8 cellular contexts compared by ENCODE assay signal in genomic region chr17:77465358-77466041, GRCh38.
A peak's percentile ranks its signal among the peaks of the same experiment; 100 is the strongest.
DNase-seq lines count a peak whose midpoint lies in the region; ATAC-seq and TF ChIP-seq lines count a peak whose summit lies in the region.

No MANE protein-coding gene starts in this region.

- H3K4me3 Mint-ChIP-seq in activated naive CD8-positive, alpha-beta T cell treated with anti-CD3 and anti-CD28 coated beads, Interleukin-2, amount 50 U/mL, for 24 hours: peak overlapping the region; percentile 70

- H3K4me1 ChIP-seq in SK-N-SH (ENCODE audit: control insufficient read depth in 1 of 2, insufficient read depth in 2 of 2, low read depth in 1 of 2, low read length in 1 of 2): peaks cover 20 to 23% of the 10 kb centered on the region in 2 experiments; a peak in 3 of 4 replicates

- DNase-seq in SK-N-SH (no peak), iPS-NIHi11 (ENCODE audit: low spot score) (peak; percentile 55), amniotic stem cell (lab: John Stamatoyannopoulos, UW) (no peak), NCI-H187 treated with DMSO at 0.1 percent for 48 hours (lab: John Stamatoyannopoulos, UW) (no peak)
- DNase-seq in activated naive CD8-positive, alpha-beta T cell treated with anti-CD3 and anti-CD28 coated beads, Interleukin-2, amount 50 U/mL, for 24 hours: peak; percentile 79
- DNase-seq in stimulated activated CD8-positive, alpha-beta memory T cell treated with anti-CD3 and anti-CD28 coated beads, Interleukin-12 subunit alpha, Interleukin-12 subunit beta, amount 100 ng/mL, for 24 hours (ENCODE audit: extremely low read depth): peak; percentile 58

- no peaks in the 10 kb centered on the region for H3K27me3 ChIP-seq in SK-N-SH (ENCODE audit: insufficient read depth)

- H3K4me2 ChIP-seq in SK-N-SH: peak overlapping the region; percentile 60; the same call in 1 of the 2 replicates

- H3K9me3 ChIP-seq in SK-N-SH: no peaks in the 10 kb centered on the region

- H3K27ac ChIP-seq in SK-N-SH (ENCODE audit: low read depth in 2 of 2, low read length in 1 of 2): peak overlapping the region in 1 of 2 experiments; percentile 38; a peak in 2 of 4 replicates

- peak overlapping the region; percentile 90 for H3K27ac Mint-ChIP-seq in activated naive CD8-positive, alpha-beta T cell treated with anti-CD3 and anti-CD28 coated beads, Interleukin-2, amount 50 U/mL, for 24 hours

- H4K20me1 ChIP-seq in SK-N-SH (ENCODE audit: insufficient read depth): peaks cover 68% of the 10 kb centered on the region

- peaks cover 8% of the 10 kb centered on the region for H3K9me3 Mint-ChIP-seq in activated naive CD8-positive, alpha-beta T cell treated with anti-CD3 and anti-CD28 coated beads, Interleukin-2, amount 50 U/mL, for 24 hours

- H3K9me2 ChIP-seq in SK-N-SH: no peaks in the 10 kb centered on the region

- H2AFZ ChIP-seq in SK-N-SH (ENCODE audit: low read depth): no peak overlapping the region

- peaks cover 53% of the 10 kb centered on the region for H3K36me3 Mint-ChIP-seq in activated naive CD8-positive, alpha-beta T cell treated with anti-CD3 and anti-CD28 coated beads, Interleukin-2, amount 50 U/mL, for 24 hours (ENCODE audit: low read depth)

- no peak for TF ChIP-seq EP300 in SK-N-SH (IDR thresholded peaks at IDR 0.05; ENCODE audit: borderline replicate concordance in 1 of 2, low read depth in 1 of 2, low read length in 1 of 2)

- ATAC-seq in GM18870 (IDR thresholded peaks at IDR 0.05; ENCODE audit: unreplicated experiment) (peak; percentile 43), HG03095 (IDR thresholded peaks at IDR 0.05; ENCODE audit: unreplicated experiment) (peak; percentile 50)
- peak; percentile 86 for ATAC-seq in activated naive CD8-positive, alpha-beta T cell treated with anti-CD3 and anti-CD28 coated beads, Interleukin-2, amount 50 U/mL, for 24 hours

- H3K27me3 Mint-ChIP-seq in activated naive CD8-positive, alpha-beta T cell treated with anti-CD3 and anti-CD28 coated beads, Interleukin-2, amount 50 U/mL, for 24 hours: no peaks in the 10 kb centered on the region

- POLR2A ChIA-PET in SK-N-SH (lab: Yijun Ruan, JAX): interaction anchor here (1.7 kb wide), 1 partner anchor 14 kb away, joined by 6 read pairs; no protein-coding TSS in a partner anchor

- peaks cover 96% of the 10 kb centered on the region for H3K79me2 ChIP-seq in SK-N-SH (ENCODE audit: insufficient read depth)

- peaks cover 85% of the 10 kb centered on the region for H3K4me1 Mint-ChIP-seq in activated naive CD8-positive, alpha-beta T cell treated with anti-CD3 and anti-CD28 coated beads, Interleukin-2, amount 50 U/mL, for 24 hours

- CTCF ChIA-PET in SK-N-SH (lab: Yijun Ruan, JAX): interaction anchor here (1.0 to 1.2 kb wide), 4 partner anchors 15 to 36 kb away, joined by 3 read pairs; no protein-coding TSS in a partner anchor

- WGBS in SK-N-SH (ENCODE audit: low lambda C conversion rate): 71% methylated on average over 13 of the region's 13 CpGs

- H3K9ac ChIP-seq in SK-N-SH: no peak overlapping the region

- peaks cover 4% of the 10 kb centered on the region for H3F3A ChIP-seq in SK-N-SH (replicated peaks; ENCODE audit: insufficient read depth)

- H3K4me3 ChIP-seq in SK-N-SH (ENCODE audit: low read depth in 2 of 2, low read length in 1 of 2): no peak overlapping the region

- TF ChIP-seq CTCF in SK-N-SH (IDR thresholded peaks at IDR 0.05): no peak

- no peaks in the 10 kb centered on the region for H3K36me3 ChIP-seq in SK-N-SH (replicated peaks in 1 of 2; ENCODE audit: control insufficient read depth in 1 of 2, insufficient read depth in 2 of 2, low read length in 1 of 2)

- no peak for TF ChIP-seq RAD21 in SK-N-SH (IDR thresholded peaks at IDR 0.05; ENCODE audit: low read length)

TF ChIP-seq in SK-N-SH, 30 proteins besides CTCF, POLR2A, EP300 and RAD21:
- TF ChIP-seq USF2 (IDR thresholded peaks at IDR 0.05; ENCODE audit: borderline replicate concordance, low read depth, low read length) (no peak), NRF1 (IDR thresholded peaks at IDR 0.05; ENCODE audit: low read depth, low read length) (no peak), IRF3 (IDR thresholded peaks at IDR 0.05; ENCODE audit: low read depth, low read length) (no peak), JUND (IDR thresholded peaks at IDR 0.05) (no peak), POLR2AphosphoS5 (IDR thresholded peaks at IDR 0.05; ENCODE audit: low read depth, low read length) (no peak), PBX3 (IDR thresholded peaks at IDR 0.05) (no peak), TEAD4 (IDR thresholded peaks at IDR 0.05; ENCODE audit: borderline replicate concordance, insufficient read depth) (no peak), USF1 (IDR thresholded peaks at IDR 0.05; ENCODE audit: borderline replicate concordance, low read depth) (no peak), GABPA (IDR thresholded peaks at IDR 0.05; ENCODE audit: low read depth) (no peak), YY1 (IDR thresholded peaks at IDR 0.05; ENCODE audit: low read depth) (no peak), SIN3A (IDR thresholded peaks at IDR 0.05; ENCODE audit: borderline replicate concordance, low read depth, low read length) (no peak), REST (IDR thresholded peaks at IDR 0.05; ENCODE audit: low read depth, low read length) (no peak), MEF2A (IDR thresholded peaks at IDR 0.05; ENCODE audit: borderline replicate concordance, low read depth) (no peak)

Comparison
In these comparisons a context has a peak if more than half of its experiments do, and no peak if none do; other contexts are left out.
1. DNase-seq: peak in activated naive CD8-positive, alpha-beta T cell treated with anti-CD3 and anti-CD28 coated beads, Interleukin-2, amount 50 U/mL, for 24 hours (single experiment), iPS-NIHi11 (single experiment) and stimulated activated CD8-positive, alpha-beta memory T cell treated with anti-CD3 and anti-CD28 coated beads, Interleukin-12 subunit alpha, Interleukin-12 subunit beta, amount 100 ng/mL, for 24 hours (single experiment); none in SK-N-SH (single experiment), amniotic stem cell (single experiment) and NCI-H187 treated with DMSO at 0.1 percent for 48 hours (single experiment).
2. Peak in every context shown above with its lines, with median percentiles within 50 percentile points of each other: ATAC-seq.